Comparison of ENCODE assay signal across 1 cellular context in the genomic region with DNA sequence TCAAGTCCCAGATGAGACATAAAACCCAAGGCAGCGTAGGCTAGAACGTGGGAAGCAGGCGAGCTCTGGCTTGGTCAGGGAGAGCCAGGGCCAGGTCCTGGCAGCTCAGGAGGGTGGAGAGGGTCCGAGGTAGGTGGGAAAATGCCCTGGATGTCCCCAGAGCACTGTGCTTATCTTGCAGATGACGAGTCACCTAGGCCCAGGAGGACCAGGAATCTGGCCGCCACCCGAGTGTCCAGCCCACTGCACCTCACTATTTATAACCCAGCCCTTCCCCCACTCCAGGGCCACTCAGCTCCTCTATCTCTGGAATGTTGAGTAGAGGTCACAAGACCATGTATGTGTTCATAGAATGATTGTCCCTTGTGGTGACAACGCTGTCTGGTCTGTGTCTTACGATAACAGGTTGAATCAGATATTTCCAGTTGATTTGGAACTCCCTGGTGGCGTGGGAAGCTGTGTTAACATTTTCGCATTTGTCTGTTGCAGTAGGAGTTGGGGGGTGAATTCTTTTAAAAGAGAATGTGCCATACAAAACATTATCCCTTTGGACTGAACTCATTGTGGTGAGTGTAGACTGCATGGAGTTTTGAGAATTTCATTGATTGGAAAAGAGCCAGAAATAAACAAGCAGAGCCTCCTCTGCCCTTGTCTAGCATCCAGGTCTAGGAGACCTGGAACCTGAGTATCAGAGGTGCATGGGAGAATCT.
TF ChIP-seq lines count a peak whose summit lies in the region.

No MANE protein-coding gene starts in this region.

TF ChIP-seq in K562, 482 proteins besides CTCF, POLR2A, EP300 and RAD21 (continues in another document):
- peak; percentile 82; the same call in 1 of the 2 replicates for TF ChIP-seq TEAD2 (tag; IDR thresholded peaks at IDR 0.05)
- peak; percentile 88 for TF ChIP-seq HDAC2 (IDR thresholded peaks at IDR 0.05)
- 0 out of 2 replicates have a peak, but pooled peaks have one; percentile 60 for TF ChIP-seq HMG20B (CRISPR knock-in tag; IDR thresholded peaks at IDR 0.05)
- peak; percentile 65 to 99 for TF ChIP-seq RCOR1 (IDR thresholded peaks at IDR 0.05; ENCODE audit: borderline replicate concordance in 1 of 2, low read depth in 2 of 2, low read length in 2 of 2)
- TF ChIP-seq, protein P1, sequence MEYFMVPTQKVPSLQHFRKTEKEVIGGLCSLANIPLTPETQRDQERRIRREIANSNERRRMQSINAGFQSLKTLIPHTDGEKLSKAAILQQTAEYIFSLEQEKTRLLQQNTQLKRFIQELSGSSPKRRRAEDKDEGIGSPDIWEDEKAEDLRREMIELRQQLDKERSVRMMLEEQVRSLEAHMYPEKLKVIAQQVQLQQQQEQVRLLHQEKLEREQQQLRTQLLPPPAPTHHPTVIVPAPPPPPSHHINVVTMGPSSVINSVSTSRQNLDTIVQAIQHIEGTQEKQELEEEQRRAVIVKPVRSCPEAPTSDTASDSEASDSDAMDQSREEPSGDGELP (CRISPR knock-in tag; IDR thresholded peaks at IDR 0.05; ENCODE audit: borderline replicate concordance) = peak; percentile 43; the same call in 1 of the 2 replicates
- TF ChIP-seq NCOR1 (IDR thresholded peaks at IDR 0.05) = peak; percentile 92
- TF ChIP-seq SUPT5H (IDR thresholded peaks at IDR 0.05) = no peak
- peak; percentile 87 for TF ChIP-seq ZNF589 (CRISPR knock-in tag; IDR thresholded peaks at IDR 0.05; ENCODE audit: low read depth)
- no peak for TF ChIP-seq NELFE (IDR thresholded peaks at IDR 0.05; ENCODE audit: insufficient read depth, insufficient read length)
- TF ChIP-seq, protein P2, sequence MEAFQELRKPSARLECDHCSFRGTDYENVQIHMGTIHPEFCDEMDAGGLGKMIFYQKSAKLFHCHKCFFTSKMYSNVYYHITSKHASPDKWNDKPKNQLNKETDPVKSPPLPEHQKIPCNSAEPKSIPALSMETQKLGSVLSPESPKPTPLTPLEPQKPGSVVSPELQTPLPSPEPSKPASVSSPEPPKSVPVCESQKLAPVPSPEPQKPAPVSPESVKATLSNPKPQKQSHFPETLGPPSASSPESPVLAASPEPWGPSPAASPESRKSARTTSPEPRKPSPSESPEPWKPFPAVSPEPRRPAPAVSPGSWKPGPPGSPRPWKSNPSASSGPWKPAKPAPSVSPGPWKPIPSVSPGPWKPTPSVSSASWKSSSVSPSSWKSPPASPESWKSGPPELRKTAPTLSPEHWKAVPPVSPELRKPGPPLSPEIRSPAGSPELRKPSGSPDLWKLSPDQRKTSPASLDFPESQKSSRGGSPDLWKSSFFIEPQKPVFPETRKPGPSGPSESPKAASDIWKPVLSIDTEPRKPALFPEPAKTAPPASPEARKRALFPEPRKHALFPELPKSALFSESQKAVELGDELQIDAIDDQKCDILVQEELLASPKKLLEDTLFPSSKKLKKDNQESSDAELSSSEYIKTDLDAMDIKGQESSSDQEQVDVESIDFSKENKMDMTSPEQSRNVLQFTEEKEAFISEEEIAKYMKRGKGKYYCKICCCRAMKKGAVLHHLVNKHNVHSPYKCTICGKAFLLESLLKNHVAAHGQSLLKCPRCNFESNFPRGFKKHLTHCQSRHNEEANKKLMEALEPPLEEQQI (IDR thresholded peaks at IDR 0.05) = peak; percentile 73; the same call in 1 of the 2 replicates
- TF ChIP-seq POLR2AphosphoS5 (IDR thresholded peaks at IDR 0.05; ENCODE audit: control insufficient read depth, insufficient read depth, low read depth, low read length) = peak; percentile 86
- TF ChIP-seq, protein P3, sequence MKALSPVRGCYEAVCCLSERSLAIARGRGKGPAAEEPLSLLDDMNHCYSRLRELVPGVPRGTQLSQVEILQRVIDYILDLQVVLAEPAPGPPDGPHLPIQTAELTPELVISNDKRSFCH (CRISPR knock-in tag; IDR thresholded peaks at IDR 0.05) = no peak
- TF ChIP-seq, protein P3 (tag; IDR thresholded peaks at IDR 0.05) = peak; percentile 92
- TF ChIP-seq, protein P4, sequence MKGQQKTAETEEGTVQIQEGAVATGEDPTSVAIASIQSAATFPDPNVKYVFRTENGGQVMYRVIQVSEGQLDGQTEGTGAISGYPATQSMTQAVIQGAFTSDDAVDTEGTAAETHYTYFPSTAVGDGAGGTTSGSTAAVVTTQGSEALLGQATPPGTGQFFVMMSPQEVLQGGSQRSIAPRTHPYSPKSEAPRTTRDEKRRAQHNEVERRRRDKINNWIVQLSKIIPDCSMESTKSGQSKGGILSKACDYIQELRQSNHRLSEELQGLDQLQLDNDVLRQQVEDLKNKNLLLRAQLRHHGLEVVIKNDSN (CRISPR knock-in tag; IDR thresholded peaks at IDR 0.05) = peak; percentile 48
- peak; percentile 30; the same call in 1 of the 2 replicates for TF ChIP-seq RB1 (IDR thresholded peaks at IDR 0.05; ENCODE audit: low read depth)
- no peak for TF ChIP-seq RBM14 (IDR thresholded peaks at IDR 0.05; ENCODE audit: borderline replicate concordance, insufficient read depth, low read depth, low read length)
- TF ChIP-seq FOSL1 (tag; conservative IDR thresholded peaks at IDR 0.05) = peak; percentile 97
- TF ChIP-seq RNF2 (IDR thresholded peaks at IDR 0.05) = peak; percentile 92
- peak; percentile 95 for TF ChIP-seq ZEB2 (IDR thresholded peaks at IDR 0.05)
- TF ChIP-seq ZNF41 (CRISPR knock-in tag; conservative IDR thresholded peaks at IDR 0.05) = 0 out of 2 replicates have a peak, but pooled peaks have one; percentile 14
- peak; percentile 80 for TF ChIP-seq STAT5A (IDR thresholded peaks at IDR 0.05; ENCODE audit: borderline replicate concordance, low read length)
- TF ChIP-seq MTA1 (IDR thresholded peaks at IDR 0.05; ENCODE audit: borderline replicate concordance) = peak; percentile 84; the same call in 1 of the 2 replicates
- peak; percentile 60 for TF ChIP-seq ZFX (CRISPR knock-in tag; IDR thresholded peaks at IDR 0.05)
- TF ChIP-seq SOX6 (IDR thresholded peaks at IDR 0.05) = peak; percentile 98
- TF ChIP-seq ZNF12 (CRISPR knock-in tag; IDR thresholded peaks at IDR 0.05) = peak; percentile 55; the same call in 1 of the 2 replicates
- TF ChIP-seq HEY1 (CRISPR knock-in tag; IDR thresholded peaks at IDR 0.05; ENCODE audit: borderline replicate concordance) = peak; percentile 74; the same call in 1 of the 2 replicates
- TF ChIP-seq POLR2H (tag; IDR thresholded peaks at IDR 0.05; ENCODE audit: low read depth) = no peak
- TF ChIP-seq, protein P5, sequence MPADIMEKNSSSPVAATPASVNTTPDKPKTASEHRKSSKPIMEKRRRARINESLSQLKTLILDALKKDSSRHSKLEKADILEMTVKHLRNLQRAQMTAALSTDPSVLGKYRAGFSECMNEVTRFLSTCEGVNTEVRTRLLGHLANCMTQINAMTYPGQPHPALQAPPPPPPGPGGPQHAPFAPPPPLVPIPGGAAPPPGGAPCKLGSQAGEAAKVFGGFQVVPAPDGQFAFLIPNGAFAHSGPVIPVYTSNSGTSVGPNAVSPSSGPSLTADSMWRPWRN (IDR thresholded peaks at IDR 0.05; ENCODE audit: low read depth) = peak; percentile 93
- peak; percentile 98 for TF ChIP-seq CCNT2 (IDR thresholded peaks at IDR 0.05; ENCODE audit: borderline replicate concordance, extremely low read depth, insufficient read length, low read depth, low read length)
- peak; percentile 99 for TF ChIP-seq TARDBP (IDR thresholded peaks at IDR 0.05)
- TF ChIP-seq PHF21A (IDR thresholded peaks at IDR 0.05; ENCODE audit: borderline replicate concordance, low read depth) = peak; percentile 99
- no peak for TF ChIP-seq ZNF408 (CRISPR knock-in tag; IDR thresholded peaks at IDR 0.05; ENCODE audit: low read depth)
- TF ChIP-seq MYC (IDR thresholded peaks at IDR 0.05; ENCODE audit: low read depth, low read length) = peak; percentile 63
- no peak for TF ChIP-seq MYC (CRISPR knock-in tag; IDR thresholded peaks at IDR 0.05; ENCODE audit: borderline replicate concordance, low read depth)
- TF ChIP-seq ATF7 (IDR thresholded peaks at IDR 0.05) = peak; percentile 80
- TF ChIP-seq HIVEP1 (CRISPR knock-in tag; IDR thresholded peaks at IDR 0.05) = no peak
- TF ChIP-seq EGR1 (conservative IDR thresholded peaks at IDR 0.05) = peak; percentile 59
- TF ChIP-seq NR4A1 (CRISPR knock-in tag; IDR thresholded peaks at IDR 0.05) = no peak
- peak; percentile 80; the same call in 1 of the 2 replicates for TF ChIP-seq NR4A1 (tag; IDR thresholded peaks at IDR 0.05)
- 0 out of 2 replicates have a peak, but pooled peaks have one; percentile 32 for TF ChIP-seq KAT7 (CRISPR knock-in tag; IDR thresholded peaks at IDR 0.05; ENCODE audit: borderline replicate concordance)
- TF ChIP-seq GATAD2A (IDR thresholded peaks at IDR 0.05) = 0 out of 2 replicates have a peak, but pooled peaks have one; percentile 53
- 0 out of 2 replicates have a peak, but pooled peaks have one; percentile 67 for TF ChIP-seq CBFB (CRISPR knock-in tag; IDR thresholded peaks at IDR 0.05)
- TF ChIP-seq NR2C1 (IDR thresholded peaks at IDR 0.05) = peak; percentile 62; the same call in 1 of the 2 replicates
- TF ChIP-seq NR2C1 (tag; IDR thresholded peaks at IDR 0.05) = peak; percentile 77
- no peak for TF ChIP-seq ZNF253 (CRISPR knock-in tag; conservative IDR thresholded peaks at IDR 0.05)
- TF ChIP-seq, protein P6, sequence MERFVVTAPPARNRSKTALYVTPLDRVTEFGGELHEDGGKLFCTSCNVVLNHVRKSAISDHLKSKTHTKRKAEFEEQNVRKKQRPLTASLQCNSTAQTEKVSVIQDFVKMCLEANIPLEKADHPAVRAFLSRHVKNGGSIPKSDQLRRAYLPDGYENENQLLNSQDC (CRISPR knock-in tag; IDR thresholded peaks at IDR 0.05) = no peak
- peak; percentile 80 for TF ChIP-seq ZNF197 (CRISPR knock-in tag; IDR thresholded peaks at IDR 0.05; ENCODE audit: low read depth)
- peak; percentile 64; the same call in 1 of the 2 replicates for TF ChIP-seq SMAD3 (CRISPR knock-in tag; conservative IDR thresholded peaks at IDR 0.05)
- TF ChIP-seq, protein P7, sequence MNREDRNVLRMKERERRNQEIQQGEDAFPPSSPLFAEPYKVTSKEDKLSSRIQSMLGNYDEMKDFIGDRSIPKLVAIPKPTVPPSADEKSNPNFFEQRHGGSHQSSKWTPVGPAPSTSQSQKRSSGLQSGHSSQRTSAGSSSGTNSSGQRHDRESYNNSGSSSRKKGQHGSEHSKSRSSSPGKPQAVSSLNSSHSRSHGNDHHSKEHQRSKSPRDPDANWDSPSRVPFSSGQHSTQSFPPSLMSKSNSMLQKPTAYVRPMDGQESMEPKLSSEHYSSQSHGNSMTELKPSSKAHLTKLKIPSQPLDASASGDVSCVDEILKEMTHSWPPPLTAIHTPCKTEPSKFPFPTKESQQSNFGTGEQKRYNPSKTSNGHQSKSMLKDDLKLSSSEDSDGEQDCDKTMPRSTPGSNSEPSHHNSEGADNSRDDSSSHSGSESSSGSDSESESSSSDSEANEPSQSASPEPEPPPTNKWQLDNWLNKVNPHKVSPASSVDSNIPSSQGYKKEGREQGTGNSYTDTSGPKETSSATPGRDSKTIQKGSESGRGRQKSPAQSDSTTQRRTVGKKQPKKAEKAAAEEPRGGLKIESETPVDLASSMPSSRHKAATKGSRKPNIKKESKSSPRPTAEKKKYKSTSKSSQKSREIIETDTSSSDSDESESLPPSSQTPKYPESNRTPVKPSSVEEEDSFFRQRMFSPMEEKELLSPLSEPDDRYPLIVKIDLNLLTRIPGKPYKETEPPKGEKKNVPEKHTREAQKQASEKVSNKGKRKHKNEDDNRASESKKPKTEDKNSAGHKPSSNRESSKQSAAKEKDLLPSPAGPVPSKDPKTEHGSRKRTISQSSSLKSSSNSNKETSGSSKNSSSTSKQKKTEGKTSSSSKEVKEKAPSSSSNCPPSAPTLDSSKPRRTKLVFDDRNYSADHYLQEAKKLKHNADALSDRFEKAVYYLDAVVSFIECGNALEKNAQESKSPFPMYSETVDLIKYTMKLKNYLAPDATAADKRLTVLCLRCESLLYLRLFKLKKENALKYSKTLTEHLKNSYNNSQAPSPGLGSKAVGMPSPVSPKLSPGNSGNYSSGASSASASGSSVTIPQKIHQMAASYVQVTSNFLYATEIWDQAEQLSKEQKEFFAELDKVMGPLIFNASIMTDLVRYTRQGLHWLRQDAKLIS (CRISPR knock-in tag; IDR thresholded peaks at IDR 0.05) = peak; percentile 81; the same call in 1 of the 2 replicates
- peak in 1 of 2 experiments; percentile 79; a peak in 2 of 4 replicates for TF ChIP-seq HDAC1 (IDR thresholded peaks at IDR 0.05)
- peak; percentile 85 for TF ChIP-seq CREM (IDR thresholded peaks at IDR 0.05; ENCODE audit: low read depth)
- TF ChIP-seq, protein P8, sequence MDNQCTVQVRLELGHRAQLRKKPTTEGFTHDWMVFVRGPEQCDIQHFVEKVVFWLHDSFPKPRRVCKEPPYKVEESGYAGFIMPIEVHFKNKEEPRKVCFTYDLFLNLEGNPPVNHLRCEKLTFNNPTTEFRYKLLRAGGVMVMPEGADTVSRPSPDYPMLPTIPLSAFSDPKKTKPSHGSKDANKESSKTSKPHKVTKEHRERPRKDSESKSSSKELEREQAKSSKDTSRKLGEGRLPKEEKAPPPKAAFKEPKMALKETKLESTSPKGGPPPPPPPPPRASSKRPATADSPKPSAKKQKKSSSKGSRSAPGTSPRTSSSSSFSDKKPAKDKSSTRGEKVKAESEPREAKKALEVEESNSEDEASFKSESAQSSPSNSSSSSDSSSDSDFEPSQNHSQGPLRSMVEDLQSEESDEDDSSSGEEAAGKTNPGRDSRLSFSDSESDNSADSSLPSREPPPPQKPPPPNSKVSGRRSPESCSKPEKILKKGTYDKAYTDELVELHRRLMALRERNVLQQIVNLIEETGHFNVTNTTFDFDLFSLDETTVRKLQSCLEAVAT (IDR thresholded peaks at IDR 0.05) = peak in 1 of 2 experiments; percentile 88; a peak in 2 of 4 replicates
- peak; percentile 64 for TF ChIP-seq MBD2 (IDR thresholded peaks at IDR 0.05; ENCODE audit: borderline replicate concordance, low read depth)
- TF ChIP-seq ZC3H11A (IDR thresholded peaks at IDR 0.05; ENCODE audit: low read depth, low read length) = no peak
- TF ChIP-seq NR1H2 (CRISPR knock-in tag; IDR thresholded peaks at IDR 0.05) = no peak
- TF ChIP-seq TCF3 (CRISPR knock-in tag; IDR thresholded peaks at IDR 0.05) = peak; percentile 98
- TF ChIP-seq TAL1 (IDR thresholded peaks at IDR 0.05) = peak; percentile 96
- TF ChIP-seq NFIC (IDR thresholded peaks at IDR 0.05) = peak; percentile 83
- peak; percentile 97 to 99 for TF ChIP-seq TEAD1 (CRISPR knock-in tag; IDR thresholded peaks at IDR 0.05)
